15 cellular contexts compared by ENCODE assay signal in genomic region chr1:52907068-52907811, GRCh38.
"Had no signal": no experiment of that assay in that cellular context is flagged by ENCODE, and none has a peak within 500 bp of the region (broad histone marks: within the 10 kb centered on the region; RNA-seq: fewer than 3 reads in every experiment).

No MANE protein-coding gene starts in this region.

- H3K9me3 ChIP-seq: ascending aorta, ovary, stomach, testis had no signal

- ATAC-seq: activated CD4-positive, CD25-positive, alpha-beta regulatory T cell treated with anti-CD3 and anti-CD28 coated beads, Interleukin-2, amount 50 U/mL, for 24 hours; activated naive CD8-positive, alpha-beta T cell treated with anti-CD3 and anti-CD28 coated beads, Interleukin-2, amount 50 U/mL, for 24 hours had no signal

- H3K27ac ChIP-seq: ascending aorta, neural progenitor cell, ovary, testis had no signal

- H3K4me3 ChIP-seq: ascending aorta, cardiac muscle cell, lung, neural progenitor cell, ovary, stomach, testis had no signal

- H3K4me2 ChIP-seq: neural progenitor cell had no signal

- DNase-seq: activated CD4-positive, alpha-beta T cell treated with anti-CD3 and anti-CD28 coated beads, Interleukin-2, amount 50 U/mL, for 1 hour; activated CD8-positive, alpha-beta memory T cell treated with anti-CD3 and anti-CD28 coated beads for 24 hours; activated naive CD4-positive, alpha-beta T cell; activated naive CD8-positive, alpha-beta T cell treated with anti-CD3 and anti-CD28 coated beads, Interleukin-2, amount 50 U/mL, for 24 hours; midbrain; ovary; stimulated activated CD4-positive, alpha-beta T cell treated with anti-CD3 and anti-CD28 coated beads, Interleukin-1b, Interleukin-23, amount 100 ng/mL, for 48 hours; T-helper 2 cell; testis had no signal

- H3K36me3 ChIP-seq: cardiac muscle cell, neural progenitor cell, ovary had no signal
